ENCODE assay signal across 23 cellular contexts in genomic region chrX:39450578-39450977, GRCh38.
DNase-seq lines count a peak whose midpoint lies in the region; ATAC-seq and TF ChIP-seq lines count a peak whose summit lies in the region.
"Had no signal": no experiment of that assay in that cellular context is flagged by ENCODE, and none has a peak within 500 bp of the region (broad histone marks: within the 10 kb centered on the region; RNA-seq: fewer than 3 reads in every experiment).

No MANE protein-coding gene starts in this region.

- DNase-seq in NCI-H1092 treated with DMSO at 0.1 percent for 48 hours (lab: John Stamatoyannopoulos, UW) = peak; percentile 24
- DNase-seq in NCI-H1092 (lab: John Stamatoyannopoulos, UW) = no peak
- DNase-seq in NCI-H748 treated with DMSO at 0.1 percent for 48 hours (lab: John Stamatoyannopoulos, UW) = peak; percentile 32
- DNase-seq in mesothelial cell of epicardium (ENCODE audit: low spot score in 2 of 2, unreplicated experiment in 2 of 2) = no peak
- no peak for DNase-seq in glomerular visceral epithelial cell (ENCODE audit: extremely low spot score)
- DNase-seq in NCI-H510A treated with DMSO at 0.1 percent for 48 hours (lab: John Stamatoyannopoulos, UW) = no peak
- DNase-seq: 8988T; activated B cell treated with CpG ODN at 0.5 μM for 24 hours; activated T-cell treated with anti-CD3 and anti-CD28 coated beads, Interleukin-2, amount 50 U/mL, for 72 hours; effector memory CD4-positive, alpha-beta T cell; foreskin melanocyte; GM23248; hypothalamus; Kasumi-1; lower lobe of right lung; occipital lobe; stimulated activated CD4-positive, alpha-beta T cell treated with anti-CD3 and anti-CD28 coated beads, Interleukin-4, amount 100 ng/mL, for 4 hours; T1000 had no signal

- peaks cover 5 to 31% (median 11%) of the 10 kb centered on the region in 10 experiments; a peak in 15 of 20 replicates for H3K4me1 ChIP-seq in BLaER1 treated with 17β-estradiol and CSF1 and Interleukin-3, amounts not matched to agents 10 nM and 100 nM
- H3K4me1 ChIP-seq: lower lobe of right lung, tibial nerve had no signal

- no peak for TF ChIP-seq CTCF in mesothelial cell of epicardium (IDR thresholded peaks at IDR 0.05; ENCODE audit: unreplicated experiment)

- no peak overlapping the region for H3K4me3 ChIP-seq in BLaER1 treated with 17β-estradiol and CSF1 and Interleukin-3, amounts not matched to agents 10 nM and 100 nM
- H3K4me3 ChIP-seq: GM23248, lower lobe of right lung, tibial nerve had no signal

- no peaks in the 10 kb centered on the region for H3K27me3 Mint-ChIP-seq in mesothelial cell of epicardium (ENCODE audit: low read depth)
- H3K27me3 Mint-ChIP-seq: stimulated activated naive CD8-positive, alpha-beta T cell treated with anti-CD3 and anti-CD28 coated beads, Interleukin-15, Interleukin-2, amounts not matched to agents 100 ng/mL and 50 ng/mL, for 24 hours had no signal

- no peak overlapping the region for H3K27ac ChIP-seq in BLaER1 treated with 17β-estradiol and CSF1 and Interleukin-3, amounts not matched to agents 10 nM and 100 nM
- H3K27ac ChIP-seq: GM23248, lower lobe of right lung, tibial nerve had no signal

- no peak for ATAC-seq in GM19395 (IDR thresholded peaks at IDR 0.05; ENCODE audit: unreplicated experiment)
- ATAC-seq: activated T-cell treated with anti-CD3 and anti-CD28 coated beads, Interleukin-2, amount 50 U/mL, for 72 hours; esophagus mucosa; lower lobe of right lung had no signal

- peaks cover 0 to 4% (median 0%) of the 10 kb centered on the region in 11 experiments; a peak in 1 of 22 replicates for H3K9me3 ChIP-seq in BLaER1 treated with 17β-estradiol and CSF1 and Interleukin-3, amounts not matched to agents 10 nM and 100 nM (replicated peaks in 1 of 11)
- H3K9me3 ChIP-seq: lower lobe of right lung, tibial nerve had no signal

- no peaks in the 10 kb centered on the region for H3K36me3 Mint-ChIP-seq in mesothelial cell of epicardium

- no peaks in the 10 kb centered on the region for H3K36me3 ChIP-seq in BLaER1 treated with 17β-estradiol and CSF1 and Interleukin-3, amounts not matched to agents 10 nM and 100 nM
- H3K36me3 ChIP-seq: lower lobe of right lung, tibial nerve had no signal

- H3K4me2 ChIP-seq in BLaER1 treated with 17β-estradiol and CSF1 and Interleukin-3, amounts not matched to agents 10 nM and 100 nM = peak overlapping the region in 9 of 11 experiments; percentile 10 to 50 (median 30); a peak in 15 of 22 replicates

- no peak overlapping the region for H3K9ac ChIP-seq in BLaER1 treated with 17β-estradiol and CSF1 and Interleukin-3, amounts not matched to agents 10 nM and 100 nM
- H3K9ac ChIP-seq: GM23248 had no signal

- H4K20me1 ChIP-seq in BLaER1 treated with 17β-estradiol and CSF1 and Interleukin-3, amounts not matched to agents 10 nM and 100 nM = no peaks in the 10 kb centered on the region

- H3K4me3 Mint-ChIP-seq in mesothelial cell of epicardium = no peak overlapping the region
- H3K4me3 Mint-ChIP-seq: activated B cell treated with CpG ODN at 0.5 μM for 24 hours; stimulated activated naive CD8-positive, alpha-beta T cell treated with anti-CD3 and anti-CD28 coated beads, Interleukin-15, Interleukin-2, amounts not matched to agents 100 ng/mL and 50 ng/mL, for 24 hours had no signal

- H3K27me3 ChIP-seq in BLaER1 treated with 17β-estradiol and CSF1 and Interleukin-3, amounts not matched to agents 10 nM and 100 nM = peaks cover 0 to 5% (median 0%) of the 10 kb centered on the region in 11 experiments; a peak in 1 of 22 replicates
- H3K27me3 ChIP-seq: tibial nerve had no signal

- H3K4me1 Mint-ChIP-seq in mesothelial cell of epicardium = peaks cover 21% of the 10 kb centered on the region
- H3K4me1 Mint-ChIP-seq: activated B cell treated with CpG ODN at 0.5 μM for 24 hours had no signal

- H3K9me3 Mint-ChIP-seq in mesothelial cell of epicardium = peaks cover 34% of the 10 kb centered on the region
- H3K9me3 Mint-ChIP-seq: activated B cell treated with CpG ODN at 0.5 μM for 24 hours; activated T-cell treated with anti-CD3 and anti-CD28 coated beads, Interleukin-2, amount 50 U/mL, for 72 hours; stimulated activated naive CD8-positive, alpha-beta T cell treated with anti-CD3 and anti-CD28 coated beads, Interleukin-15, Interleukin-2, amounts not matched to agents 100 ng/mL and 50 ng/mL, for 24 hours had no signal

- H3K27ac Mint-ChIP-seq in mesothelial cell of epicardium = peak overlapping the region; percentile 30
- H3K27ac Mint-ChIP-seq: activated B cell treated with CpG ODN at 0.5 μM for 24 hours; activated T-cell treated with anti-CD3 and anti-CD28 coated beads, Interleukin-2, amount 50 U/mL, for 72 hours; stimulated activated naive CD8-positive, alpha-beta T cell treated with anti-CD3 and anti-CD28 coated beads, Interleukin-15, Interleukin-2, amounts not matched to agents 100 ng/mL and 50 ng/mL, for 24 hours had no signal

Comparison
In these comparisons a context has a peak if more than half of its experiments do, and no peak if none do; other contexts are left out.
1. DNase-seq: peak in NCI-H1092 treated with DMSO at 0.1 percent for 48 hours (single experiment) and NCI-H748 treated with DMSO at 0.1 percent for 48 hours (single experiment); none in NCI-H1092 (single experiment), mesothelial cell of epicardium (0 of 2), glomerular visceral epithelial cell (single experiment) and NCI-H510A treated with DMSO at 0.1 percent for 48 hours (single experiment).